Comparison of ENCODE assay signal across 15 cellular contexts in genomic region chr2:3421053-3421452, GRCh38.
"Had no signal": no experiment of that assay in that cellular context is flagged by ENCODE, and none has a peak within 500 bp of the region (broad histone marks: within the 10 kb centered on the region; RNA-seq: fewer than 3 reads in every experiment).

No MANE protein-coding gene starts in this region.

- H3K9me3 Mint-ChIP-seq: activated T-helper 1 cell treated with anti-CD3 and anti-CD28 coated beads, Interleukin-12 subunit alpha, Interleukin-12 subunit beta, Interleukin-2, Interleukin-4 antibody, amounts not matched to agents 30 ng/mL and 10 ng/mL and 1 ng/mL, durations not matched to agents 14 hours and 24 hours and 36 hours; endodermal cell; naive B cell; T-helper 2 cell treated with Interferon-gamma antibody and Interleukin-4, amounts not matched to agents 5 μg/mL and 100 μg/mL, for 36 hours had no signal

- H3K27ac ChIP-seq: parathyroid adenoma, thyroid gland, uterus had no signal

- H3K36me3 ChIP-seq: uterus had no signal

- H3K9me3 ChIP-seq: thyroid gland, uterus had no signal

- H3K4me3 Mint-ChIP-seq: activated T-helper 1 cell treated with anti-CD3 and anti-CD28 coated beads, Interleukin-12 subunit alpha, Interleukin-12 subunit beta, Interleukin-2, Interleukin-4 antibody, amounts not matched to agents 30 ng/mL and 10 ng/mL and 1 ng/mL, durations not matched to agents 14 hours and 24 hours and 36 hours; endodermal cell; naive B cell; stimulated activated naive B cell treated with anti-CD40 and anti-IgM and Interleukin-4, amounts not matched to agents 10 μg/mL and 1 μg/mL and 100 μg/mL, for 72 hours; T-helper 2 cell treated with Interferon-gamma antibody and Interleukin-4, amounts not matched to agents 5 μg/mL and 100 μg/mL, for 36 hours had no signal

- H3K4me3 ChIP-seq: thyroid gland, uterus had no signal

- H3K4me1 ChIP-seq: parathyroid adenoma, thyroid gland, uterus had no signal

- H3K27me3 ChIP-seq: thyroid gland, uterus had no signal

- H3K27ac Mint-ChIP-seq: activated T-helper 1 cell treated with anti-CD3 and anti-CD28 coated beads, Interleukin-12 subunit alpha, Interleukin-12 subunit beta, Interleukin-2, Interleukin-4 antibody, amounts not matched to agents 30 ng/mL and 10 ng/mL and 1 ng/mL, durations not matched to agents 14 hours and 24 hours and 36 hours; endodermal cell; T-helper 2 cell treated with Interferon-gamma antibody and Interleukin-4, amounts not matched to agents 5 μg/mL and 100 μg/mL, for 36 hours had no signal

- ATAC-seq: stimulated activated naive B cell treated with anti-CD40 and anti-IgM and Interleukin-4, amounts not matched to agents 10 μg/mL and 1 μg/mL and 100 μg/mL, for 72 hours had no signal

- H3K27me3 Mint-ChIP-seq: naive B cell; stimulated activated naive B cell treated with anti-CD40 and anti-IgM and Interleukin-4, amounts not matched to agents 10 μg/mL and 1 μg/mL and 100 μg/mL, for 72 hours had no signal

- DNase-seq: activated CD4-positive, alpha-beta T cell treated with anti-CD3 and anti-CD28 coated beads, Interleukin-2, amount 50 U/mL, for 1 hour; activated CD8-positive, alpha-beta memory T cell treated with anti-CD3 and anti-CD28 coated beads for 24 hours; aorta; endodermal cell; erythroblast; mammary epithelial cell; naive B cell; stimulated activated CD4-positive, alpha-beta T cell treated with anti-CD3 and anti-CD28 coated beads, Interleukin-2, amount 100 ng/mL, for 48 hours; stimulated activated naive B cell treated with anti-CD40 and anti-IgM and Interleukin-4, amounts not matched to agents 10 μg/mL and 1 μg/mL and 100 μg/mL, for 72 hours; SW 1271; thyroid gland; uterus had no signal

- H3K4me1 Mint-ChIP-seq: endodermal cell had no signal
